Comparison of ENCODE assay signal across 8 cellular contexts in genomic region chr1:150281221-150281757, GRCh38. TPM values are rescaled to one million over a fixed set of nuclear protein-coding genes. Genes with fewer than 3 reads are reported as not detected.
DNase-seq lines count a peak whose midpoint lies in the region; ATAC-seq and TF ChIP-seq lines count a peak whose summit lies in the region.

No MANE protein-coding gene starts in this region.

- H3K27me3 ChIP-seq in osteoblast (ENCODE audit: insufficient read depth, low read length) (no peaks in the 10 kb centered on the region), tibial nerve (no peaks in the 10 kb centered on the region)

- peak overlapping the region; percentile 77 for H3K4me3 Mint-ChIP-seq in activated naive CD4-positive, alpha-beta T cell treated with anti-CD3 and anti-CD28 coated beads, Interleukin-2, amount 10 ng/mL, durations not matched to agents 7 days and 5 days

- H3K4me1 ChIP-seq in osteoblast (ENCODE audit: insufficient read depth, low read length) (peaks cover 24% of the 10 kb centered on the region), tibial nerve (peaks cover 0 to 26% (median 9%) of the 10 kb centered on the region in 4 donors)

- no peaks in the 10 kb centered on the region for H4K20me1 ChIP-seq in osteoblast (ENCODE audit: insufficient read depth, low read length)

- peak overlapping the region; percentile 85 for H2AFZ ChIP-seq in osteoblast (ENCODE audit: low read length)

- H3K4me1 Mint-ChIP-seq in activated naive CD4-positive, alpha-beta T cell treated with anti-CD3 and anti-CD28 coated beads, Interleukin-2, amount 10 ng/mL, durations not matched to agents 7 days and 5 days = peaks cover 29% of the 10 kb centered on the region

- no peaks in the 10 kb centered on the region for H3K9me3 ChIP-seq in osteoblast (ENCODE audit: low read depth, low read length)
- H3K9me3 ChIP-seq in tibial nerve = no peaks in the 10 kb centered on the region

- no peak for ATAC-seq in HG03565 (IDR thresholded peaks at IDR 0.05; ENCODE audit: unreplicated experiment)

- H3K4me2 ChIP-seq in osteoblast (ENCODE audit: insufficient read depth, low read length) = peak overlapping the region; percentile 98

- TF ChIP-seq CTCF in osteoblast (IDR thresholded peaks at IDR 0.05; ENCODE audit: extremely low read depth, low read depth, low read length) (peak; percentile 84), tibial nerve (IDR thresholded peaks at IDR 0.05) (peak; percentile 70 to 81 (median 73))

- H3K27ac ChIP-seq in osteoblast (ENCODE audit: low read depth, low read length) = peak overlapping the region; percentile 89
- H3K27ac ChIP-seq in tibial nerve = peak overlapping the region; percentile 78 to 90 (median 88)

- H3K36me3 ChIP-seq in osteoblast (ENCODE audit: insufficient read depth, low read length) (peaks cover 24% of the 10 kb centered on the region), tibial nerve (peaks cover 0 to 17% (median 0%) of the 10 kb centered on the region in 3 donors)

- no peak for TF ChIP-seq POLR2A in tibial nerve (IDR thresholded peaks at IDR 0.05)

- WGBS in tibial nerve, 2 donors = 2 to 3% methylated on average over 15 of the region's 15 CpGs

- peak overlapping the region; percentile 47 for H3K27ac Mint-ChIP-seq in activated naive CD4-positive, alpha-beta T cell treated with anti-CD3 and anti-CD28 coated beads, Interleukin-2, amount 10 ng/mL, durations not matched to agents 7 days and 5 days

- DNase-seq in COLO829 (ENCODE audit: low spot score) = peak; percentile 62
- peak; percentile 49 for DNase-seq in KG1 (lab: John Stamatoyannopoulos, UW)
- DNase-seq in RPMI8226 = peak; percentile 82
- peak; percentile 72 for DNase-seq in activated naive CD4-positive, alpha-beta T cell treated with anti-CD3 and anti-CD28 coated beads, Interleukin-2, amount 10 ng/mL, durations not matched to agents 7 days and 5 days
- peak; percentile 55 for DNase-seq in glomerular visceral epithelial cell (ENCODE audit: extremely low spot score)
- no peak for DNase-seq in osteoblast (ENCODE audit: insufficient read length, low spot score, missing footprints)
- peak; percentile 60 to 82 for DNase-seq in tibial nerve (ENCODE audit: low spot score in 2 of 2)

- H3K27me3 Mint-ChIP-seq in activated naive CD4-positive, alpha-beta T cell treated with anti-CD3 and anti-CD28 coated beads, Interleukin-2, amount 10 ng/mL, durations not matched to agents 7 days and 5 days = peaks cover 29% of the 10 kb centered on the region

- H3K79me2 ChIP-seq in osteoblast (ENCODE audit: insufficient read depth, low read length) = peaks cover 12% of the 10 kb centered on the region

- no peaks in the 10 kb centered on the region for H3K9me3 Mint-ChIP-seq in activated naive CD4-positive, alpha-beta T cell treated with anti-CD3 and anti-CD28 coated beads, Interleukin-2, amount 10 ng/mL, durations not matched to agents 7 days and 5 days

- peak overlapping the region; percentile 90 for H3K4me3 ChIP-seq in osteoblast (ENCODE audit: insufficient read depth, low read length)
- H3K4me3 ChIP-seq in tibial nerve = peak overlapping the region; percentile 40 to 68 (median 54)

- CTCF ChIA-PET in activated naive CD4-positive, alpha-beta T cell treated with anti-CD3 and anti-CD28 coated beads, Interleukin-2, amount 10 ng/mL, durations not matched to agents 7 days and 5 days (lab: Charles Lee) = interaction anchor here (0.8 to 4.4 kb wide), 6 partner anchors 9 to 29 kb away, joined by 3 to 49 read pairs (median 4); partner anchors contain the start of genes APH1A, C1orf54 and CA14

- H3K36me3 Mint-ChIP-seq in activated naive CD4-positive, alpha-beta T cell treated with anti-CD3 and anti-CD28 coated beads, Interleukin-2, amount 10 ng/mL, durations not matched to agents 7 days and 5 days = peaks cover 11% of the 10 kb centered on the region

- TF ChIP-seq EP300 in tibial nerve (IDR thresholded peaks at IDR 0.05) = no peak

RNA-seq across cellular contexts. Expression of gene CIART, which starts 1.1 kb away (rescaled TPM):
- total RNA-seq in osteoblast (15.6 and 16.3 TPM in 2 replicates), tibial nerve (10 to 100 TPM in 1 of 4 donors, 1 to 10 TPM in 3; 2.7 to 12.8 (median 6.4) TPM)

RNA-seq across cellular contexts. Expression of gene C1orf54, which starts 8.7 kb away (rescaled TPM):
- 32.2 and 45.4 TPM in 2 replicates for total RNA-seq in osteoblast
- total RNA-seq in tibial nerve = 10 to 100 TPM in 3 of 4 donors, 1 to 10 TPM in 1; 5.2 to 25.8 (median 14.1) TPM

RNA-seq across cellular contexts. Expression of gene MRPS21, which starts 12.4 kb away (rescaled TPM):
- total RNA-seq in osteoblast (28.0 and 29.0 TPM in 2 replicates), tibial nerve (10 to 100 TPM; 31.4 to 55.5 (median 44.3) TPM)

RNA-seq across cellular contexts. Expression of gene APH1A, which starts 12.5 kb away (rescaled TPM):
- total RNA-seq in osteoblast = 118 and 122 TPM in 2 replicates
- 100 to 1,000 TPM in 1 of 4 donors, 10 to 100 TPM in 3; 68.1 to 108 (median 87.3) TPM for total RNA-seq in tibial nerve

RNA-seq across cellular contexts. Expression of gene CA14, which starts 23.7 kb away (rescaled TPM):
- total RNA-seq in osteoblast (not detected in 2 replicates), tibial nerve (1 to 10 TPM in 1 of 4 donors, under 1 TPM in 1, not detected in 2; 0.22 to 2.3 TPM)
